Comparison of ENCODE assay signal across 18 cellular contexts in the genomic region with DNA sequence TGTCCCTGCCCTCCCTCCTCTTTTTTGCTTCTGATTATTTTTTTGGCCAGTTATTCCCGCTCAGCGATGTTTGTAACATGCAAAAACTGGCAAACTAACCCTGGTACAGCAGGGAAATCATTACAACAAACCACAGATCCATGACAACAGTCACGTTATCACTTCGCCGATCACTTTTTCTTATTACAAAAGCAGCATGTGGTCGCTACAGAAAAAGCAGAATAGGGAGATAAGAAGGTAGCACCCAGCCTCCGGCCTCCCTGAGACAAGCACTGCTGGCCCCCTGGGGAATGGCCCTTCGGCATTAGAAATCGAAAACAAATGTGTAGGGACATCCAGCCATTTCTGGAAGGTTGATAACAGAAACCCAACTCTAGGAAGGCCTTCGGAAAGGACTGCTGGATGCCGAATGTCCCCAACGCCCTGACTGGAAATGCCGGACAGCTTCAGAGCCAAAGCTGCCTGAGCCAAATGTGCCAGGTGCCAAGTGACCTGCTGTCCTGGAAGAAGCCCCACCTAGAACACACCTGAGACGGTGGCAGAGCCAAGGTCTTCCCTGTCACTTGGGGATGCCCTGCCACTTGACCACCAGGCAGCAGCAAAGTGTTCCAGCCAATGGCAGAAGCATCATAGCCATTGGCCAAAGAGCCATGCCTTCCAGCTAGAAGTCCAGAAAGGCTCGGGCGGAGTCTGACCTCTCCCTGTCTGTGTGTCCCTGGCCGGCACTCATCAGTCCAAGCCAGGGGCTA. TPM values are rescaled to one million over a fixed set of nuclear protein-coding genes. Genes with fewer than 3 reads are reported as not detected.
DNase-seq lines count a peak whose midpoint lies in the region; ATAC-seq, FAIRE-seq and TF ChIP-seq lines count a peak whose summit lies in the region.
"Had no signal": no experiment of that assay in that cellular context is flagged by ENCODE, and none has a peak within 500 bp of the region (broad histone marks: within the 10 kb centered on the region; RNA-seq: fewer than 3 reads in every experiment).

No MANE protein-coding gene starts in this region.

- H3K79me2 ChIP-seq in astrocyte (ENCODE audit: insufficient read depth, low read length) (peaks cover 55% of the 10 kb centered on the region), keratinocyte (ENCODE audit: control insufficient read depth, insufficient read depth, low read length) (peaks cover 37% of the 10 kb centered on the region), smooth muscle cell (ENCODE audit: low read depth) (peaks cover 32% of the 10 kb centered on the region)

- ATAC-seq in GM21576 (IDR thresholded peaks at IDR 0.05; ENCODE audit: unreplicated experiment), result no peak
- no peak for ATAC-seq in aorta (ENCODE audit: low FRiP score)
- ATAC-seq: CD8-positive, alpha-beta T cell had no signal

- H3K27me3 Mint-ChIP-seq in astrocyte (ENCODE audit: low read depth, unreplicated experiment), result no peaks in the 10 kb centered on the region

- no peak for TF ChIP-seq POLR2A in NB4 (IDR thresholded peaks at IDR 0.05; ENCODE audit: extremely low read depth, insufficient read length)

- H3K36me3 Mint-ChIP-seq in astrocyte (ENCODE audit: low read depth, unreplicated experiment), result no peaks in the 10 kb centered on the region

- no peak overlapping the region for H2AFZ ChIP-seq in astrocyte (ENCODE audit: low read depth, low read length)
- H2AFZ ChIP-seq in keratinocyte (ENCODE audit: control insufficient read depth, low read length), result no peak overlapping the region
- no peak overlapping the region for H2AFZ ChIP-seq in smooth muscle cell (ENCODE audit: low read depth)

- no peak overlapping the region for H3K4me3 Mint-ChIP-seq in astrocyte (ENCODE audit: unreplicated experiment)
- H3K4me3 Mint-ChIP-seq: CD8-positive, alpha-beta T cell had no signal

- FAIRE-seq in astrocyte (lab: Jason Lieb, UNC) (peak; percentile 49), keratinocyte (lab: Jason Lieb, UNC) (no peak)
- FAIRE-seq: A204.1, GM12892, GM18507 had no signal

- peak overlapping the region in 2 of 11 experiments; percentile 13 to 18; a peak in 1 of 22 replicates for H3K9ac ChIP-seq in BLaER1 treated with 17β-estradiol and CSF1 and Interleukin-3, amounts not matched to agents 10 nM and 100 nM
- no peak overlapping the region for H3K9ac ChIP-seq in astrocyte (ENCODE audit: low read length)
- H3K9ac ChIP-seq in keratinocyte (ENCODE audit: control insufficient read depth, extremely low read depth, insufficient read depth, low read length), result no peak overlapping the region
- no peak overlapping the region for H3K9ac ChIP-seq in smooth muscle cell (ENCODE audit: low read depth)

- peaks cover 11 to 69% (median 47%) of the 10 kb centered on the region in 11 experiments; a peak in 18 of 22 replicates for H3K27me3 ChIP-seq in BLaER1 treated with 17β-estradiol and CSF1 and Interleukin-3, amounts not matched to agents 10 nM and 100 nM
- H3K27me3 ChIP-seq in astrocyte (ENCODE audit: insufficient read depth, low read length), result no peaks in the 10 kb centered on the region
- H3K27me3 ChIP-seq in keratinocyte (ENCODE audit: control insufficient read depth, extremely low read depth, insufficient read depth, low read length), result no peaks in the 10 kb centered on the region
- no peaks in the 10 kb centered on the region for H3K27me3 ChIP-seq in aorta (ENCODE audit: control insufficient read depth in 1 of 2, insufficient read depth in 2 of 2, low read length in 1 of 2)
- H3K27me3 ChIP-seq in smooth muscle cell (ENCODE audit: low read depth), result no peaks in the 10 kb centered on the region
- H3K27me3 ChIP-seq: SJCRH30 had no signal

- H3K4me1 ChIP-seq in BLaER1 treated with 17β-estradiol and CSF1 and Interleukin-3, amounts not matched to agents 10 nM and 100 nM, result peaks cover 20 to 40% (median 31%) of the 10 kb centered on the region in 10 experiments
- peaks cover 16% of the 10 kb centered on the region for H3K4me1 ChIP-seq in astrocyte (ENCODE audit: insufficient read depth, low read length)
- peaks cover 14% of the 10 kb centered on the region for H3K4me1 ChIP-seq in keratinocyte (ENCODE audit: control insufficient read depth, extremely low read depth, insufficient read depth, low read length)
- H3K4me1 ChIP-seq in aorta (ENCODE audit: control insufficient read depth in 1 of 2, insufficient read depth in 2 of 2, low read length in 2 of 2), result no peaks in the 10 kb centered on the region
- no peaks in the 10 kb centered on the region for H3K4me1 ChIP-seq in smooth muscle cell (ENCODE audit: low read depth)
- H3K4me1 ChIP-seq: SJCRH30 had no signal

- H3K36me3 ChIP-seq in BLaER1 treated with 17β-estradiol and CSF1 and Interleukin-3, amounts not matched to agents 10 nM and 100 nM, result peaks cover 8 to 65% (median 51%) of the 10 kb centered on the region in 11 experiments; a peak in 21 of 22 replicates
- no peaks in the 10 kb centered on the region for H3K36me3 ChIP-seq in astrocyte (ENCODE audit: insufficient read depth, low read length)
- peaks cover 6 to 7% of the 10 kb centered on the region in 2 experiments for H3K36me3 ChIP-seq in keratinocyte (ENCODE audit: control insufficient read depth in 2 of 2, extremely low read depth in 1 of 2, insufficient read depth in 2 of 2, low read length in 2 of 2)
- H3K36me3 ChIP-seq in aorta (ENCODE audit: control insufficient read depth in 1 of 2, insufficient read depth in 2 of 2, low read length in 1 of 2), result no peaks in the 10 kb centered on the region
- no peaks in the 10 kb centered on the region for H3K36me3 ChIP-seq in smooth muscle cell (ENCODE audit: low read depth)

- no peak overlapping the region for H3K27ac Mint-ChIP-seq in astrocyte (ENCODE audit: unreplicated experiment)
- H3K27ac Mint-ChIP-seq: CD8-positive, alpha-beta T cell had no signal

- H3K9me1 ChIP-seq in keratinocyte (ENCODE audit: control insufficient read depth, extremely low read depth, insufficient read depth, low read length), result no peaks in the 10 kb centered on the region

- no peak overlapping the region for H3K4me3 ChIP-seq in BLaER1 treated with 17β-estradiol and CSF1 and Interleukin-3, amounts not matched to agents 10 nM and 100 nM
- H3K4me3 ChIP-seq in NB4 (ENCODE audit: low read depth, low read length), result no peak overlapping the region
- no peak overlapping the region for H3K4me3 ChIP-seq in astrocyte (ENCODE audit: insufficient read depth, low read depth, low read length)
- H3K4me3 ChIP-seq in keratinocyte (ENCODE audit: control insufficient read depth in 2 of 3, extremely low read depth in 1 of 3, insufficient read depth in 2 of 3, low read depth in 1 of 3, low read length in 3 of 3), result no peak overlapping the region
- no peak overlapping the region for H3K4me3 ChIP-seq in aorta (ENCODE audit: low read length in 2 of 2)
- no peak overlapping the region for H3K4me3 ChIP-seq in smooth muscle cell
- H3K4me3 ChIP-seq: SJCRH30 had no signal

- peaks cover 27 to 82% (median 72%) of the 10 kb centered on the region in 11 experiments; a peak in 21 of 22 replicates for H4K20me1 ChIP-seq in BLaER1 treated with 17β-estradiol and CSF1 and Interleukin-3, amounts not matched to agents 10 nM and 100 nM
- peaks cover 15% of the 10 kb centered on the region for H4K20me1 ChIP-seq in astrocyte (ENCODE audit: insufficient read depth, low read length)
- H4K20me1 ChIP-seq in keratinocyte (ENCODE audit: control insufficient read depth, extremely low read depth, insufficient read depth, low read length), result no peaks in the 10 kb centered on the region
- H4K20me1 ChIP-seq in smooth muscle cell (ENCODE audit: low read depth), result no peaks in the 10 kb centered on the region

- H3K4me2 ChIP-seq in BLaER1 treated with 17β-estradiol and CSF1 and Interleukin-3, amounts not matched to agents 10 nM and 100 nM, result peak overlapping the region in 6 of 11 experiments; percentile 4 to 90 (median 80); a peak in 4 of 22 replicates
- H3K4me2 ChIP-seq in astrocyte (ENCODE audit: low read length), result no peak overlapping the region
- peak overlapping the region; percentile 29 for H3K4me2 ChIP-seq in keratinocyte (ENCODE audit: control insufficient read depth, extremely low read depth, insufficient read depth, low read depth, low read length)
- H3K4me2 ChIP-seq in smooth muscle cell, result no peak overlapping the region

- dilution Hi-C loops in keratinocyte (cut with MboI; ENCODE audit: extremely low pct_ligation_motif_present, low sequenced_read_pairs), result no loop called here

- no peaks in the 10 kb centered on the region for H3F3A ChIP-seq in smooth muscle cell (ENCODE audit: low read depth)

- 80 to 86% methylated on average over 17 of the region's 17 CpGs for WGBS in aorta, 2 donors
- WGBS in smooth muscle cell (ENCODE audit: low lambda C conversion rate), result 89% methylated on average over 17 of the region's 17 CpGs

- H3K9me3 ChIP-seq in BLaER1 treated with 17β-estradiol and CSF1 and Interleukin-3, amounts not matched to agents 10 nM and 100 nM (replicated peaks in 1 of 11), result peaks cover 3 to 56% (median 32%) of the 10 kb centered on the region in 11 experiments; a peak in 18 of 22 replicates
- H3K9me3 ChIP-seq in astrocyte (ENCODE audit: insufficient read depth, low read depth, low read length) (no peaks in the 10 kb centered on the region), keratinocyte (ENCODE audit: control insufficient read depth, low read depth, low read length) (no peaks in the 10 kb centered on the region), aorta (ENCODE audit: control insufficient read depth, low read length) (no peaks in the 10 kb centered on the region), smooth muscle cell (replicated peaks; ENCODE audit: low read depth) (no peaks in the 10 kb centered on the region)
- H3K9me3 ChIP-seq: SJCRH30 had no signal

- peak; percentile 60 for DNase-seq in NB4 (ENCODE audit: low read depth)
- DNase-seq in astrocyte (ENCODE audit: low read depth), result no peak
- no peak for DNase-seq in keratinocyte (ENCODE audit: low read depth, low spot score)
- DNase-seq in SKM-1 treated with dmso at 0.1 percent for 144 hours (lab: John Stamatoyannopoulos, UW; ENCODE audit: unreplicated experiment), result no peak
- DNase-seq in aorta, result no peak
- DNase-seq in smooth muscle cell (lab: John Stamatoyannopoulos, UW; ENCODE audit: unreplicated experiment), result no peak
- DNase-seq: Calu3; CD8-positive, alpha-beta T cell; NCI-H1105 treated with DMSO at 0.1 percent for 48 hours; NCI-H1694; NCI-H345; NCI-H526; SJCRH30 had no signal

- H3K4me1 Mint-ChIP-seq in astrocyte (ENCODE audit: low read depth, unreplicated experiment), result peaks cover 5% of the 10 kb centered on the region

- no peak overlapping the region for H3K27ac ChIP-seq in BLaER1 treated with 17β-estradiol and CSF1 and Interleukin-3, amounts not matched to agents 10 nM and 100 nM
- no peak overlapping the region for H3K27ac ChIP-seq in astrocyte (ENCODE audit: low read depth, low read length)
- H3K27ac ChIP-seq in keratinocyte (ENCODE audit: control insufficient read depth, insufficient read depth, low read length), result no peak overlapping the region
- no peak overlapping the region for H3K27ac ChIP-seq in aorta (ENCODE audit: low read depth in 1 of 2, low read length in 2 of 2)
- no peak overlapping the region for H3K27ac ChIP-seq in smooth muscle cell (ENCODE audit: low read depth)
- H3K27ac ChIP-seq: SJCRH30 had no signal

- TF ChIP-seq CTCF in NB4 (IDR thresholded peaks at IDR 0.05; ENCODE audit: low read depth, low read length), result no peak
- no peak for TF ChIP-seq CTCF in astrocyte (IDR thresholded peaks at IDR 0.05; ENCODE audit: insufficient read depth, low read depth, low read length)
- no peak for TF ChIP-seq CTCF in keratinocyte (optimal IDR thresholded peaks at IDR 0.05 in 1 of 3, IDR thresholded peaks at IDR 0.05 in 1 of 3, conservative IDR thresholded peaks at IDR 0.05 in 1 of 3; ENCODE audit: extremely low read depth in 1 of 3, insufficient read depth in 2 of 3, low read length in 3 of 3)
- no peak for TF ChIP-seq CTCF in smooth muscle cell (IDR thresholded peaks at IDR 0.05; ENCODE audit: borderline replicate concordance, insufficient read depth, poor library complexity, severe bottlenecking)

- H3K9me3 Mint-ChIP-seq in astrocyte (ENCODE audit: unreplicated experiment), result no peaks in the 10 kb centered on the region
- H3K9me3 Mint-ChIP-seq: CD8-positive, alpha-beta T cell had no signal

- intact Hi-C loops in aorta (cut with DNase I), result no loop called here

RNA-seq across cellular contexts. Expression of a gene that starts 2.9 kb away (rescaled TPM):
- 40.0 and 41.9 TPM in 2 replicates for total RNA-seq in astrocyte
- 44.7 to 73.5 TPM (median 45.8 TPM) in 3 replicates for polyA plus RNA-seq in keratinocyte
- 21.8 TPM for polyA plus RNA-seq in keratinocyte (2011; ENCODE audit: low read depth)
- polyA plus RNA-seq in keratinocyte (2011; cell fraction: cytosol; rRNA removed), result 35.4 and 55.3 TPM in 2 replicates
- polyA plus RNA-seq in keratinocyte (2011; cell fraction: nucleus; rRNA removed), result 46.4 and 59.8 TPM in 2 replicates
- 36.8 and 58.9 TPM in 2 replicates for polyA plus RNA-seq in keratinocyte (2012; ENCODE audit: low replicate concordance)
- polyA minus RNA-seq in keratinocyte, result 66.7 to 139 TPM (median 87.4 TPM) in 3 replicates
- polyA minus RNA-seq in keratinocyte (2011; cell fraction: cytosol; rRNA and poly(A)+ RNA removed), result 52.2 TPM
- 17.5 and 29.0 TPM in 2 replicates for polyA minus RNA-seq in keratinocyte (2011; cell fraction: nucleus; rRNA and poly(A)+ RNA removed)
- total RNA-seq in aorta, result 10 to 100 TPM; 46.8 to 48.4 TPM
- polyA plus RNA-seq in aorta, result 10 to 100 TPM; 33.3 to 72.5 TPM
- 63.3 and 86.0 TPM in 2 replicates for total RNA-seq in smooth muscle cell
- polyA plus RNA-seq in smooth muscle cell, result 88.9 and 89.7 TPM in 2 replicates

RNA-seq across cellular contexts. Expression of a gene that starts 3.2 kb away (rescaled TPM):
- total RNA-seq in astrocyte, result 252 and 299 TPM in 2 replicates
- polyA plus RNA-seq in keratinocyte, result 187 to 320 TPM (median 209 TPM) in 3 replicates
- polyA plus RNA-seq in keratinocyte (2011; ENCODE audit: low read depth), result 23.4 TPM
- 156 and 243 TPM in 2 replicates for polyA plus RNA-seq in keratinocyte (2011; cell fraction: cytosol; rRNA removed)
- polyA plus RNA-seq in keratinocyte (2011; cell fraction: nucleus; rRNA removed), result 143 and 152 TPM in 2 replicates
- polyA plus RNA-seq in keratinocyte (2012; ENCODE audit: low replicate concordance), result 248 and 255 TPM in 2 replicates
- polyA minus RNA-seq in keratinocyte, result 130 to 283 TPM (median 137 TPM) in 3 replicates
- polyA minus RNA-seq in keratinocyte (2011; cell fraction: cytosol; rRNA and poly(A)+ RNA removed), result 468 TPM
- 42.7 and 49.4 TPM in 2 replicates for polyA minus RNA-seq in keratinocyte (2011; cell fraction: nucleus; rRNA and poly(A)+ RNA removed)
- total RNA-seq in aorta, result 100 to 1,000 TPM; 182 TPM
- polyA plus RNA-seq in aorta, result 100 to 1,000 TPM; 401 to 633 TPM
- total RNA-seq in smooth muscle cell, result 397 and 443 TPM in 2 replicates
- polyA plus RNA-seq in smooth muscle cell, result 663 and 677 TPM in 2 replicates

RNA-seq across cellular contexts. Expression of a gene that starts 10.4 kb away (rescaled TPM):
- total RNA-seq in astrocyte (not detected in 2 replicates), aorta (1 to 10 TPM; 5.4 to 8.0 TPM), smooth muscle cell (not detected in 2 replicates)
- polyA plus RNA-seq in keratinocyte (0.08 to 0.21 TPM (median 0.10 TPM) in 3 replicates), aorta (10 to 100 TPM in 1 of 2 donors, 1 to 10 TPM in 1; 1.1 to 11.0 TPM), smooth muscle cell (0.05 and 1.5 TPM in 2 replicates)
- not detected for polyA plus RNA-seq in keratinocyte (2011; ENCODE audit: low read depth)
- polyA plus RNA-seq in keratinocyte (2011; cell fraction: cytosol; rRNA removed), result 0.05 TPM in 2 replicates
- polyA plus RNA-seq in keratinocyte (2011; cell fraction: nucleus; rRNA removed), result 0.44 and 0.57 TPM in 2 replicates
- 0.08 and 0.51 TPM in 2 replicates for polyA plus RNA-seq in keratinocyte (2012; ENCODE audit: low replicate concordance)
- polyA minus RNA-seq in keratinocyte, result not detected in 3 replicates
- polyA minus RNA-seq in keratinocyte (2011; cell fraction: cytosol; rRNA and poly(A)+ RNA removed), result not detected
- 0.23 TPM in 1 of 2 replicates, not detected in the other for polyA minus RNA-seq in keratinocyte (2011; cell fraction: nucleus; rRNA and poly(A)+ RNA removed)
- total RNA-seq: CD8-positive, alpha-beta T cell had no signal

RNA-seq across cellular contexts. Expression of a gene that starts 27.2 kb away (rescaled TPM):
- 5.3 and 5.4 TPM in 2 replicates for total RNA-seq in astrocyte
- 7.2 to 14.4 TPM (median 8.6 TPM) in 3 replicates for polyA plus RNA-seq in keratinocyte
- 8.8 TPM for polyA plus RNA-seq in keratinocyte (2011; ENCODE audit: low read depth)
- polyA plus RNA-seq in keratinocyte (2011; cell fraction: cytosol; rRNA removed), result 1.8 and 3.8 TPM in 2 replicates
- polyA plus RNA-seq in keratinocyte (2011; cell fraction: nucleus; rRNA removed), result 41.3 and 62.6 TPM in 2 replicates
- polyA plus RNA-seq in keratinocyte (2012; ENCODE audit: low replicate concordance), result 8.4 and 10.0 TPM in 2 replicates
- polyA minus RNA-seq in keratinocyte, result 15.3 to 21.0 TPM (median 19.4 TPM) in 3 replicates
- polyA minus RNA-seq in keratinocyte (2011; cell fraction: cytosol; rRNA and poly(A)+ RNA removed), result 9.6 TPM
- polyA minus RNA-seq in keratinocyte (2011; cell fraction: nucleus; rRNA and poly(A)+ RNA removed), result 20.2 TPM in 2 replicates
- total RNA-seq in aorta, result 10 to 100 TPM; 18.0 to 18.7 TPM
- 10 to 100 TPM in 1 of 2 donors, under 1 TPM in 1; 0.38 to 31.4 TPM for polyA plus RNA-seq in aorta
- 0.58 and 0.67 TPM in 2 replicates for total RNA-seq in smooth muscle cell
- 3.9 and 7.8 TPM in 2 replicates for polyA plus RNA-seq in smooth muscle cell

RNA-seq across cellular contexts. Expression of a gene that starts 39.1 kb away (rescaled TPM):
- total RNA-seq in astrocyte, result 9.9 and 13.1 TPM in 2 replicates
- 0.05 to 0.35 TPM (median 0.05 TPM) in 3 replicates for polyA plus RNA-seq in keratinocyte
- polyA plus RNA-seq in keratinocyte (2011; ENCODE audit: low read depth), result not detected
- polyA plus RNA-seq in keratinocyte (2011; cell fraction: cytosol; rRNA removed), result 0.06 and 0.13 TPM in 2 replicates
- 0.47 and 0.61 TPM in 2 replicates for polyA plus RNA-seq in keratinocyte (2011; cell fraction: nucleus; rRNA removed)
- polyA plus RNA-seq in keratinocyte (2012; ENCODE audit: low replicate concordance), result 0.06 and 0.08 TPM in 2 replicates
- 0.48 TPM in 1 of 3 replicates, not detected in the others for polyA minus RNA-seq in keratinocyte
- polyA minus RNA-seq in keratinocyte (2011; cell fraction: cytosol; rRNA and poly(A)+ RNA removed), result 1.7 TPM
- polyA minus RNA-seq in keratinocyte (2011; cell fraction: nucleus; rRNA and poly(A)+ RNA removed), result 0.11 and 0.31 TPM in 2 replicates
- 10 to 100 TPM; 11.9 to 19.2 TPM for total RNA-seq in aorta
- polyA plus RNA-seq in aorta, result 10 to 100 TPM in 1 of 2 donors, 1 to 10 TPM in 1; 4.4 to 27.3 TPM
- 2.3 and 3.1 TPM in 2 replicates for total RNA-seq in smooth muscle cell
- polyA plus RNA-seq in smooth muscle cell, result 2.3 and 2.9 TPM in 2 replicates

Comparison
In these comparisons a context has a peak if more than half of its experiments do, and no peak if none do; other contexts are left out.
1. H3K4me2 ChIP-seq: peak in BLaER1 treated with 17β-estradiol and CSF1 and Interleukin-3, amounts not matched to agents 10 nM and 100 nM (6 of 11) and keratinocyte (single experiment); none in astrocyte (single experiment) and smooth muscle cell (single experiment).